17 cellular contexts compared by ENCODE assay signal in the genomic region with DNA sequence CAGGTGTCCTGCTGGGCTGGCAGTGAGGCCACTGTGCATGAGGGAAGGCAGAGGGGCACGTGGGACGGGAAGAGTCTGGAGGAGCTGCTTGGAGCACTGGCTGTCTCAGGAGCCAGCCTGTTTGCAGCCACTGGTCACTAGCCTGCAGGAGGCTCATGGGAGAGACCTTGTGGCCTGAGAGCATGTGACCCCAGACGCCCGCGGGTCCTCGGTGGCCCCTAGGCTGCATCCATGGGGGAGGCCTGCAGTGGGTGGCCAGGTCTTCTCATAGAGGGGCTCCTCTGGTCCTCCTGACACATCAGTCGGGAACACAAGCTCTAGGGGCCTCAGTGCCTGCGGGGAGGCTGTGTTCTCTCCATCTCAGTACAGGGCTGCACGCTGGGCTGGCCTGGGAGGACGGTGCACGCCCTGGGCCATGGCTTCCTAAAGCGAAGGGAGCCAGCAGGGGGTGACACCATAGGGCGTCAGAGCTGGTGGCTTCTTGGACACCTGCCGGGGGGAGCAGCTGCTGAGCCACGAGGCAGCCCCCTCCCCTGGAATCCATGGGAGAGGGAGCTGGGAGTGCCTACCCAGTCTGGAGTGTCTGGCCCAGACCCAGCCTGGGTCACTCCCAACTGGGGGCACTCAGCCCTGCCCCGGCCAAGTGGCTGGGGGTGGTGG. TPM values are rescaled to one million over a fixed set of nuclear protein-coding genes. Genes with fewer than 3 reads are reported as not detected.
DNase-seq lines count a peak whose midpoint lies in the region; ATAC-seq lines count a peak whose summit lies in the region.
"Had no signal": no experiment of that assay in that cellular context is flagged by ENCODE, and none has a peak within 500 bp of the region (broad histone marks: within the 10 kb centered on the region; RNA-seq: fewer than 3 reads in every experiment).

No MANE protein-coding gene starts in this region.

- H3K4ac ChIP-seq in neuronal stem cell (ENCODE audit: low read length): peak overlapping the region; percentile 84

- no peak for ATAC-seq in GM18873 (IDR thresholded peaks at IDR 0.05; ENCODE audit: low FRiP score, unreplicated experiment)
- ATAC-seq in GM21360 (IDR thresholded peaks at IDR 0.05; ENCODE audit: unreplicated experiment): no peak
- no peak for ATAC-seq in stimulated activated effector memory CD8-positive, alpha-beta T cell treated with anti-CD3 and anti-CD28 coated beads, Interleukin-12 subunit alpha, Interleukin-12 subunit beta, amount 100 ng/mL, for 72 hours
- ATAC-seq: foreskin keratinocyte, sciatic nerve, T-cell had no signal

- H3K27me3 ChIP-seq in H7 (ENCODE audit: control insufficient read depth, insufficient read depth, low read length) (no peaks in the 10 kb centered on the region), neuronal stem cell (ENCODE audit: control insufficient read depth in 3 of 3, insufficient read depth in 3 of 3, low read depth in 1 of 3, low read length in 3 of 3) (no peaks in the 10 kb centered on the region)
- H3K27me3 ChIP-seq: adrenal gland had no signal

- no peaks in the 10 kb centered on the region for H3K4me1 Mint-ChIP-seq in stimulated activated effector memory CD8-positive, alpha-beta T cell treated with anti-CD3 and anti-CD28 coated beads, Interleukin-12 subunit alpha, Interleukin-12 subunit beta, amount 100 ng/mL, for 72 hours
- H3K4me1 Mint-ChIP-seq: T-cell had no signal

- H3K9me3 ChIP-seq in neuronal stem cell (replicated peaks in 1 of 2; ENCODE audit: control insufficient read depth in 2 of 2, insufficient read depth in 1 of 2, low read depth in 1 of 2, low read length in 2 of 2): peaks cover 0 to 2% of the 10 kb centered on the region in 2 donors
- H3K9me3 ChIP-seq: adrenal gland had no signal

- DNase-seq in COLO668 (lab: John Stamatoyannopoulos, UW; ENCODE audit: unreplicated experiment): peak; percentile 25
- peak; percentile 74 for DNase-seq in H7
- DNase-seq in neuronal stem cell (ENCODE audit: low spot score): no peak
- DNase-seq in 8988T: no peak
- no peak for DNase-seq in stimulated activated effector memory CD8-positive, alpha-beta T cell treated with anti-CD3 and anti-CD28 coated beads, Interleukin-12 subunit alpha, Interleukin-12 subunit beta, amount 100 ng/mL, for 72 hours (ENCODE audit: low spot score in 2 of 2)
- DNase-seq: foreskin keratinocyte, mammary epithelial cell, NCI-H2029, NCI-H526, T-cell had no signal

- no CpG with 5 or more reads among the region's 16 CpGs for WGBS in neuronal stem cell (ENCODE audit: extremely low coverage in 2 of 2, insufficient read length in 2 of 2, insufficient replicate concordance in 1 of 2), 2 donors

- H2BK120ac ChIP-seq in neuronal stem cell (ENCODE audit: low read depth, low read length): peak overlapping the region; percentile 24

- H2BK5ac ChIP-seq in neuronal stem cell (ENCODE audit: low read length): no peak overlapping the region

- H3K4me3 ChIP-seq in H7 (ENCODE audit: insufficient read depth, low read depth, low read length) (no peak overlapping the region), neuronal stem cell (ENCODE audit: low read length in 2 of 2) (no peak overlapping the region)
- H3K4me3 ChIP-seq: adrenal gland had no signal

- peak overlapping the region; percentile 74 for H3K18ac ChIP-seq in neuronal stem cell (ENCODE audit: low read length)

- H2AK5ac ChIP-seq in neuronal stem cell (ENCODE audit: low read depth, low read length): peak overlapping the region; percentile 79

- H4K8ac ChIP-seq in neuronal stem cell (ENCODE audit: low read depth, low read length): peak overlapping the region; percentile 82

- H3K23ac ChIP-seq in neuronal stem cell (ENCODE audit: low read depth, low read length, poor library complexity): peak overlapping the region; percentile 80

- H2AFZ ChIP-seq in neuronal stem cell (ENCODE audit: low read length): peak overlapping the region; percentile 60

- no peak overlapping the region for H3K4me3 Mint-ChIP-seq in stimulated activated effector memory CD8-positive, alpha-beta T cell treated with anti-CD3 and anti-CD28 coated beads, Interleukin-12 subunit alpha, Interleukin-12 subunit beta, amount 100 ng/mL, for 72 hours
- H3K4me3 Mint-ChIP-seq: activated T-helper 1 cell treated with anti-CD3 and anti-CD28 coated beads, Interleukin-12 subunit alpha, Interleukin-12 subunit beta, Interleukin-2, Interleukin-4 antibody, amounts not matched to agents 30 ng/mL and 10 ng/mL and 1 ng/mL, durations not matched to agents 14 hours and 24 hours and 36 hours; T-cell had no signal

- peaks cover 15 to 47% of the 10 kb centered on the region in 2 donors for H3K4me1 ChIP-seq in neuronal stem cell (ENCODE audit: control insufficient read depth in 2 of 2, insufficient read depth in 1 of 2, low read depth in 1 of 2, low read length in 2 of 2)
- H3K4me1 ChIP-seq: foreskin keratinocyte had no signal

- H3K9ac ChIP-seq in neuronal stem cell (ENCODE audit: low read depth, low read length, poor library complexity): peak overlapping the region; percentile 77

- H3K27ac Mint-ChIP-seq in stimulated activated effector memory CD8-positive, alpha-beta T cell treated with anti-CD3 and anti-CD28 coated beads, Interleukin-12 subunit alpha, Interleukin-12 subunit beta, amount 100 ng/mL, for 72 hours: no peak overlapping the region
- H3K27ac Mint-ChIP-seq: activated T-helper 1 cell treated with anti-CD3 and anti-CD28 coated beads, Interleukin-12 subunit alpha, Interleukin-12 subunit beta, Interleukin-2, Interleukin-4 antibody, amounts not matched to agents 30 ng/mL and 10 ng/mL and 1 ng/mL, durations not matched to agents 14 hours and 24 hours and 36 hours; T-cell had no signal

- H3K36me3 Mint-ChIP-seq in stimulated activated effector memory CD8-positive, alpha-beta T cell treated with anti-CD3 and anti-CD28 coated beads, Interleukin-12 subunit alpha, Interleukin-12 subunit beta, amount 100 ng/mL, for 72 hours: no peaks in the 10 kb centered on the region
- H3K36me3 Mint-ChIP-seq: T-cell had no signal

- peak overlapping the region; percentile 38 for H3K14ac ChIP-seq in neuronal stem cell (ENCODE audit: low read length)

- H2BK12ac ChIP-seq in neuronal stem cell (ENCODE audit: low read length): no peak overlapping the region

- H3K27ac ChIP-seq in cingulate gyrus (ENCODE audit: low read depth, low read length): peak overlapping the region; percentile 29
- no peak overlapping the region for H3K27ac ChIP-seq in neuronal stem cell (replicated peaks; ENCODE audit: low read length)
- H3K27ac ChIP-seq: adrenal gland, foreskin keratinocyte, VCaP had no signal

- H3K79me1 ChIP-seq in neuronal stem cell (ENCODE audit: low read depth, low read length): peaks cover 2% of the 10 kb centered on the region

- no peak overlapping the region for H4K91ac ChIP-seq in neuronal stem cell (ENCODE audit: low read depth, low read length, poor library complexity)

- no peaks in the 10 kb centered on the region for H3K9me3 Mint-ChIP-seq in stimulated activated effector memory CD8-positive, alpha-beta T cell treated with anti-CD3 and anti-CD28 coated beads, Interleukin-12 subunit alpha, Interleukin-12 subunit beta, amount 100 ng/mL, for 72 hours
- H3K9me3 Mint-ChIP-seq: activated T-helper 1 cell treated with anti-CD3 and anti-CD28 coated beads, Interleukin-12 subunit alpha, Interleukin-12 subunit beta, Interleukin-2, Interleukin-4 antibody, amounts not matched to agents 30 ng/mL and 10 ng/mL and 1 ng/mL, durations not matched to agents 14 hours and 24 hours and 36 hours; T-cell had no signal

- no peaks in the 10 kb centered on the region for H3K36me3 ChIP-seq in H7 (replicated peaks; ENCODE audit: control insufficient read depth, insufficient read depth, low read length)
- H3K36me3 ChIP-seq in neuronal stem cell (replicated peaks in 1 of 2; ENCODE audit: control insufficient read depth in 2 of 2, insufficient read depth in 2 of 2, low read length in 2 of 2): peaks cover 3 to 11% of the 10 kb centered on the region in 2 donors
- H3K36me3 ChIP-seq: adrenal gland had no signal

- H3K4me2 ChIP-seq in neuronal stem cell (ENCODE audit: insufficient read depth, low read length, poor library complexity, severe bottlenecking): no peak overlapping the region

- H2BK15ac ChIP-seq in neuronal stem cell (ENCODE audit: low read length): no peak overlapping the region

RNA-seq across cellular contexts. Expression of a gene that starts 12.3 kb away (rescaled TPM):
- total RNA-seq in H7 (2014; rRNA removed; shearing (Covaris generic)): 4.1 and 5.2 TPM in 2 replicates
- 5.1 TPM for polyA plus RNA-seq in neuronal stem cell (2013, experiment 1 of 2)
- polyA plus RNA-seq in neuronal stem cell (2013, experiment 2 of 2): 5.2 TPM
- total RNA-seq: foreskin keratinocyte had no signal

Comparison
In these comparisons a context has a peak if more than half of its experiments do, and no peak if none do; other contexts are left out.
1. DNase-seq: peak in COLO668 (single experiment) and H7 (single experiment); none in neuronal stem cell (single experiment), 8988T (single experiment) and stimulated activated effector memory CD8-positive, alpha-beta T cell treated with anti-CD3 and anti-CD28 coated beads, Interleukin-12 subunit alpha, Interleukin-12 subunit beta, amount 100 ng/mL, for 72 hours (0 of 2).